Comparison of ENCODE assay signal across 1 cellular context in the genomic region with DNA sequence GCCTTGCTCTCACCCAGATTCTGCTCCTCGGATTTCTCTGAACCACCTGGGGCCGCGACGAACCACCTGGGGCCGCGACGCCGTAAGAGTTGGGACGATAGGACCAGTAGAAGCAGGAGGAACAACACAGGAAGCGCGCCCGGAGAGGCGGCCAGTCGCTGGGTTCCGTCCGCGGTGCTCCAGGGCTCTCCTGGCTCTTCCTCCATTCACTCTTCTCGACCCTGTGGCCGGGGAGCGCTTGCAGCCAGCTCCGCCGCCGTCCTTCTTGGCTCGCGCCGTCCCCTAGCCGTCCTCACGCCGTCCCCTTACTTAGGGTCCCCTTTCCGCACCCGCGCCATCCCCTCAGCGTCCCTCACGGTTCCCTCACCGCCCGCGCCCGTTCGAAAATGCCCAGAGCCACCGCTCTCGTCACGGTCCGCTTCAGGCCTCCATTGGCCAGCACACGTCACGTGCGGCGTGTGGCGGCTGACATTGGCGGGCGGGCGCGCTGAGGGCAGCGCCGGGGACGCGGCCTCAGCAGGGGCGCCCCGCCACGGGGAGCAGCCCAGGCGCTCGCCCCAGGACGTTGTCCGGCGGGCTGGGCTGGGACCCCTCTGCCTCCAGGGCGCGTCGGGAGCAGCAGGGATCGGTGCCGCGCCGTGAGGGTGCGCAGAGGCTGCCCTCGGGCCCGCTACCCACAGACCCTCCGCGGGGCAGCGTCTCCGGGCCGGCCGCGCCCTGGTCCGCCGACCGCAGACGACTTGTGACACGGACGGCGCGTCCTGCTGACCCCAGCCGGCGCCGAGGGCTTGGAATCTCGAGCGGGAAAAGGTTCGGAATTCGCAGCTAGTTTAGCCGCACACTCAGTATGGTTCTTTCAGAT.
TF ChIP-seq lines count a peak whose summit lies in the region.

No MANE protein-coding gene starts in this region.

TF ChIP-seq in K562, 482 proteins besides CTCF, POLR2A, EP300 and RAD21 (continued from another document and continues in another):
- TF ChIP-seq, protein P1, sequence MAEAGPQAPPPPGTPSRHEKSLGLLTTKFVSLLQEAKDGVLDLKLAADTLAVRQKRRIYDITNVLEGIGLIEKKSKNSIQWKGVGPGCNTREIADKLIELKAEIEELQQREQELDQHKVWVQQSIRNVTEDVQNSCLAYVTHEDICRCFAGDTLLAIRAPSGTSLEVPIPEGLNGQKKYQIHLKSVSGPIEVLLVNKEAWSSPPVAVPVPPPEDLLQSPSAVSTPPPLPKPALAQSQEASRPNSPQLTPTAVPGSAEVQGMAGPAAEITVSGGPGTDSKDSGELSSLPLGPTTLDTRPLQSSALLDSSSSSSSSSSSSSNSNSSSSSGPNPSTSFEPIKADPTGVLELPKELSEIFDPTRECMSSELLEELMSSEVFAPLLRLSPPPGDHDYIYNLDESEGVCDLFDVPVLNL (CRISPR knock-in tag; IDR thresholded peaks at IDR 0.05; ENCODE audit: low read depth) = peak; percentile 85
- TF ChIP-seq HDAC8 (tag; IDR thresholded peaks at IDR 0.05) (no peak), NR3C1 (CRISPR knock-in tag; IDR thresholded peaks at IDR 0.05) (0 out of 2 replicates have a peak, but pooled peaks have one; percentile 18), ZNF76 (CRISPR knock-in tag; IDR thresholded peaks at IDR 0.05; ENCODE audit: borderline replicate concordance) (no peak), ZNF696 (CRISPR knock-in tag; conservative IDR thresholded peaks at IDR 0.05) (no peak), EP400 (IDR thresholded peaks at IDR 0.05) (peak; percentile 68), ZNF274 (IDR thresholded peaks at IDR 0.05; ENCODE audit: borderline replicate concordance, low read depth, low read length) (no peak), ETV6 (IDR thresholded peaks at IDR 0.05; ENCODE audit: borderline replicate concordance in 1 of 2, low read depth in 2 of 2, low read length in 1 of 2) (no peak), ETV6 (CRISPR knock-in tag; IDR thresholded peaks at IDR 0.05; ENCODE audit: borderline replicate concordance) (no peak), CTBP1 (IDR thresholded peaks at IDR 0.05; ENCODE audit: borderline replicate concordance) (peak; percentile 96), WHSC1 (IDR thresholded peaks at IDR 0.05; ENCODE audit: low read length) (no peak), ZNF282 (CRISPR knock-in tag; IDR thresholded peaks at IDR 0.05) (no peak), ZSCAN29 (IDR thresholded peaks at IDR 0.05) (no peak), ZNF668 (CRISPR knock-in tag; IDR thresholded peaks at IDR 0.05) (no peak), KDM5B (IDR thresholded peaks at IDR 0.05; ENCODE audit: insufficient replicate concordance, low read depth, low read length) (peak; percentile 93), NBN (IDR thresholded peaks at IDR 0.05; ENCODE audit: low read depth) (no peak), ZC3H8 (IDR thresholded peaks at IDR 0.05) (no peak), GABPB2 (CRISPR knock-in tag; conservative IDR thresholded peaks at IDR 0.05) (no peak), PML (IDR thresholded peaks at IDR 0.05; ENCODE audit: low read length) (peak; percentile 62; the same call in 1 of the 2 replicates), SP2 (IDR thresholded peaks at IDR 0.05; ENCODE audit: extremely low read depth, low read depth, low read length, poor library complexity, severe bottlenecking) (no peak), HNRNPH1 (optimal IDR thresholded peaks at IDR 0.05; ENCODE audit: low read depth, low read length) (no peak), ZNF41 (CRISPR knock-in tag; conservative IDR thresholded peaks at IDR 0.05) (no peak), STAG1 (CRISPR knock-in tag; IDR thresholded peaks at IDR 0.05; ENCODE audit: borderline replicate concordance) (0 out of 2 replicates have a peak, but pooled peaks have one; percentile 33), SMARCC2 (IDR thresholded peaks at IDR 0.05; ENCODE audit: low read depth) (no peak), ZNF75A (CRISPR knock-in tag; IDR thresholded peaks at IDR 0.05) (no peak), KLF6 (CRISPR knock-in tag; IDR thresholded peaks at IDR 0.05; ENCODE audit: borderline replicate concordance) (no peak), NONO (IDR thresholded peaks at IDR 0.05; ENCODE audit: low read depth in 2 of 2, low read length in 1 of 2) (peak; percentile 83 to 86; a peak in 3 of 4 replicates), ATF1 (CRISPR knock-in tag; IDR thresholded peaks at IDR 0.05) (no peak; the same call in 1 of the 2 replicates), ATF1 (tag; IDR thresholded peaks at IDR 0.05) (peak; percentile 93), TCF7 (IDR thresholded peaks at IDR 0.05; ENCODE audit: borderline replicate concordance) (no peak), ZBTB17 (CRISPR knock-in tag; IDR thresholded peaks at IDR 0.05) (0 out of 2 replicates have a peak, but pooled peaks have one; percentile 47), MCM3 (IDR thresholded peaks at IDR 0.05) (no peak), SRSF9 (IDR thresholded peaks at IDR 0.05; ENCODE audit: borderline replicate concordance, low read depth, low read length) (no peak)
- TF ChIP-seq, protein P2, sequence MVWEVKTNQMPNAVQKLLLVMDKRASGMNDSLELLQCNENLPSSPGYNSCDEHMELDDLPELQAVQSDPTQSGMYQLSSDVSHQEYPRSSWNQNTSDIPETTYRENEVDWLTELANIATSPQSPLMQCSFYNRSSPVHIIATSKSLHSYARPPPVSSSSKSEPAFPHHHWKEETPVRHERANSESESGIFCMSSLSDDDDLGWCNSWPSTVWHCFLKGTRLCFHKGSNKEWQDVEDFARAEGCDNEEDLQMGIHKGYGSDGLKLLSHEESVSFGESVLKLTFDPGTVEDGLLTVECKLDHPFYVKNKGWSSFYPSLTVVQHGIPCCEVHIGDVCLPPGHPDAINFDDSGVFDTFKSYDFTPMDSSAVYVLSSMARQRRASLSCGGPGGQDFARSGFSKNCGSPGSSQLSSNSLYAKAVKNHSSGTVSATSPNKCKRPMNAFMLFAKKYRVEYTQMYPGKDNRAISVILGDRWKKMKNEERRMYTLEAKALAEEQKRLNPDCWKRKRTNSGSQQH (CRISPR knock-in tag; IDR thresholded peaks at IDR 0.05) = peak; percentile 89; the same call in 1 of the 2 replicates
- TF ChIP-seq, protein P3, sequence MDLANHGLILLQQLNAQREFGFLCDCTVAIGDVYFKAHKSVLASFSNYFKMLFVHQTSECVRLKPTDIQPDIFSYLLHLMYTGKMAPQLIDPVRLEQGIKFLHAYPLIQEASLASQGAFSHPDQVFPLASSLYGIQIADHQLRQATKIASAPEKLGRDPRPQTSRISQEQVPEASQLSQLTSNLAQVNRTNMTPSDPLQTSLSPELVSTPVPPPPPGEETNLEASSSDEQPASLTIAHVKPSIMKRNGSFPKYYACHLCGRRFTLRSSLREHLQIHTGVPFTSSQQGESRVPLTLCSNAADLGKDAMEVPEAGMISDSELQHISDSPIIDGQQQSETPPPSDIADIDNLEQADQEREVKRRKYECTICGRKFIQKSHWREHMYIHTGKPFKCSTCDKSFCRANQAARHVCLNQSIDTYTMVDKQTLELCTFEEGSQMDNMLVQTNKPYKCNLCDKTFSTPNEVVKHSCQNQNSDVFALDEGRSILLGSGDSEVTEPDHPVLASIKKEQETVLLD (IDR thresholded peaks at IDR 0.05) = no peak
- TF ChIP-seq, protein P4, sequence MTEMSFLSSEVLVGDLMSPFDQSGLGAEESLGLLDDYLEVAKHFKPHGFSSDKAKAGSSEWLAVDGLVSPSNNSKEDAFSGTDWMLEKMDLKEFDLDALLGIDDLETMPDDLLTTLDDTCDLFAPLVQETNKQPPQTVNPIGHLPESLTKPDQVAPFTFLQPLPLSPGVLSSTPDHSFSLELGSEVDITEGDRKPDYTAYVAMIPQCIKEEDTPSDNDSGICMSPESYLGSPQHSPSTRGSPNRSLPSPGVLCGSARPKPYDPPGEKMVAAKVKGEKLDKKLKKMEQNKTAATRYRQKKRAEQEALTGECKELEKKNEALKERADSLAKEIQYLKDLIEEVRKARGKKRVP (CRISPR knock-in tag; IDR thresholded peaks at IDR 0.05) = no peak
- TF ChIP-seq, protein P5, sequence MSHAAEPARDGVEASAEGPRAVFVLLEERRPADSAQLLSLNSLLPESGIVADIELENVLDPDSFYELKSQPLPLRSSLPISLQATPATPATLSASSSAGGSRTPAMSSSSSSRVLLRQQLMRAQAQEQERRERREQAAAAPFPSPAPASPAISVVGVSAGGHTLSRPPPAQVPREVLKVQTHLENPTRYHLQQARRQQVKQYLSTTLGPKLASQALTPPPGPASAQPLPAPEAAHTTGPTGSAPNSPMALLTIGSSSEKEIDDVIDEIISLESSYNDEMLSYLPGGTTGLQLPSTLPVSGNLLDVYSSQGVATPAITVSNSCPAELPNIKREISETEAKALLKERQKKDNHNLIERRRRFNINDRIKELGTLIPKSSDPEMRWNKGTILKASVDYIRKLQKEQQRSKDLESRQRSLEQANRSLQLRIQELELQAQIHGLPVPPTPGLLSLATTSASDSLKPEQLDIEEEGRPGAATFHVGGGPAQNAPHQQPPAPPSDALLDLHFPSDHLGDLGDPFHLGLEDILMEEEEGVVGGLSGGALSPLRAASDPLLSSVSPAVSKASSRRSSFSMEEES (CRISPR knock-in tag; IDR thresholded peaks at IDR 0.05) = peak; percentile 89
- TF ChIP-seq, protein P6, sequence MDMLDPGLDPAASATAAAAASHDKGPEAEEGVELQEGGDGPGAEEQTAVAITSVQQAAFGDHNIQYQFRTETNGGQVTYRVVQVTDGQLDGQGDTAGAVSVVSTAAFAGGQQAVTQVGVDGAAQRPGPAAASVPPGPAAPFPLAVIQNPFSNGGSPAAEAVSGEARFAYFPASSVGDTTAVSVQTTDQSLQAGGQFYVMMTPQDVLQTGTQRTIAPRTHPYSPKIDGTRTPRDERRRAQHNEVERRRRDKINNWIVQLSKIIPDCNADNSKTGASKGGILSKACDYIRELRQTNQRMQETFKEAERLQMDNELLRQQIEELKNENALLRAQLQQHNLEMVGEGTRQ (CRISPR knock-in tag; IDR thresholded peaks at IDR 0.05) = peak; percentile 98
- TF ChIP-seq, protein P7, sequence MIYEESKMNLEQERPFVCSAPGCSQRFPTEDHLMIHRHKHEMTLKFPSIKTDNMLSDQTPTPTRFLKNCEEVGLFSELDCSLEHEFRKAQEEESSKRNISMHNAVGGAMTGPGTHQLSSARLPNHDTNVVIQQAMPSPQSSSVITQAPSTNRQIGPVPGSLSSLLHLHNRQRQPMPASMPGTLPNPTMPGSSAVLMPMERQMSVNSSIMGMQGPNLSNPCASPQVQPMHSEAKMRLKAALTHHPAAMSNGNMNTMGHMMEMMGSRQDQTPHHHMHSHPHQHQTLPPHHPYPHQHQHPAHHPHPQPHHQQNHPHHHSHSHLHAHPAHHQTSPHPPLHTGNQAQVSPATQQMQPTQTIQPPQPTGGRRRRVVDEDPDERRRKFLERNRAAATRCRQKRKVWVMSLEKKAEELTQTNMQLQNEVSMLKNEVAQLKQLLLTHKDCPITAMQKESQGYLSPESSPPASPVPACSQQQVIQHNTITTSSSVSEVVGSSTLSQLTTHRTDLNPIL (CRISPR knock-in tag; IDR thresholded peaks at IDR 0.05) = no peak
- TF ChIP-seq, protein P8, sequence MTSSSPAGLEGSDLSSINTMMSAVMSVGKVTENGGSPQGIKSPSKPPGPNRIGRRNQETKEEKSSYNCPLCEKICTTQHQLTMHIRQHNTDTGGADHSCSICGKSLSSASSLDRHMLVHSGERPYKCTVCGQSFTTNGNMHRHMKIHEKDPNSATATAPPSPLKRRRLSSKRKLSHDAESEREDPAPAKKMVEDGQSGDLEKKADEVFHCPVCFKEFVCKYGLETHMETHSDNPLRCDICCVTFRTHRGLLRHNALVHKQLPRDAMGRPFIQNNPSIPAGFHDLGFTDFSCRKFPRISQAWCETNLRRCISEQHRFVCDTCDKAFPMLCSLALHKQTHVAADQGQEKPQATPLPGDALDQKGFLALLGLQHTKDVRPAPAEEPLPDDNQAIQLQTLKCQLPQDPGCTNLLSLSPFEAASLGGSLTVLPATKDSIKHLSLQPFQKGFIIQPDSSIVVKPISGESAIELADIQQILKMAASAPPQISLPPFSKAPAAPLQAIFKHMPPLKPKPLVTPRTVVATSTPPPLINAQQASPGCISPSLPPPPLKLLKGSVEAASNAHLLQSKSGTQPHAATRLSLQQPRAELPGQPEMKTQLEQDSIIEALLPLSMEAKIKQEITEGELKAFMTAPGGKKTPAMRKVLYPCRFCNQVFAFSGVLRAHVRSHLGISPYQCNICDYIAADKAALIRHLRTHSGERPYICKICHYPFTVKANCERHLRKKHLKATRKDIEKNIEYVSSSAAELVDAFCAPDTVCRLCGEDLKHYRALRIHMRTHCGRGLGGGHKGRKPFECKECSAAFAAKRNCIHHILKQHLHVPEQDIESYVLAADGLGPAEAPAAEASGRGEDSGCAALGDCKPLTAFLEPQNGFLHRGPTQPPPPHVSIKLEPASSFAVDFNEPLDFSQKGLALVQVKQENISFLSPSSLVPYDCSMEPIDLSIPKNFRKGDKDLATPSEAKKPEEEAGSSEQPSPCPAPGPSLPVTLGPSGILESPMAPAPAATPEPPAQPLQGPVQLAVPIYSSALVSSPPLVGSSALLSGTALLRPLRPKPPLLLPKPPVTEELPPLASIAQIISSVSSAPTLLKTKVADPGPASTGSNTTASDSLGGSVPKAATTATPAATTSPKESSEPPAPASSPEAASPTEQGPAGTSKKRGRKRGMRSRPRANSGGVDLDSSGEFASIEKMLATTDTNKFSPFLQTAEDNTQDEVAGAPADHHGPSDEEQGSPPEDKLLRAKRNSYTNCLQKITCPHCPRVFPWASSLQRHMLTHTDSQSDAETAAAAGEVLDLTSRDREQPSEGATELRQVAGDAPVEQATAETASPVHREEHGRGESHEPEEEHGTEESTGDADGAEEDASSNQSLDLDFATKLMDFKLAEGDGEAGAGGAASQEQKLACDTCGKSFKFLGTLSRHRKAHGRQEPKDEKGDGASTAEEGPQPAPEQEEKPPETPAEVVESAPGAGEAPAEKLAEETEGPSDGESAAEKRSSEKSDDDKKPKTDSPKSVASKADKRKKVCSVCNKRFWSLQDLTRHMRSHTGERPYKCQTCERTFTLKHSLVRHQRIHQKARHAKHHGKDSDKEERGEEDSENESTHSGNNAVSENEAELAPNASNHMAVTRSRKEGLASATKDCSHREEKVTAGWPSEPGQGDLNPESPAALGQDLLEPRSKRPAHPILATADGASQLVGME (CRISPR knock-in tag; IDR thresholded peaks at IDR 0.05) = no peak
- TF ChIP-seq, protein P9, sequence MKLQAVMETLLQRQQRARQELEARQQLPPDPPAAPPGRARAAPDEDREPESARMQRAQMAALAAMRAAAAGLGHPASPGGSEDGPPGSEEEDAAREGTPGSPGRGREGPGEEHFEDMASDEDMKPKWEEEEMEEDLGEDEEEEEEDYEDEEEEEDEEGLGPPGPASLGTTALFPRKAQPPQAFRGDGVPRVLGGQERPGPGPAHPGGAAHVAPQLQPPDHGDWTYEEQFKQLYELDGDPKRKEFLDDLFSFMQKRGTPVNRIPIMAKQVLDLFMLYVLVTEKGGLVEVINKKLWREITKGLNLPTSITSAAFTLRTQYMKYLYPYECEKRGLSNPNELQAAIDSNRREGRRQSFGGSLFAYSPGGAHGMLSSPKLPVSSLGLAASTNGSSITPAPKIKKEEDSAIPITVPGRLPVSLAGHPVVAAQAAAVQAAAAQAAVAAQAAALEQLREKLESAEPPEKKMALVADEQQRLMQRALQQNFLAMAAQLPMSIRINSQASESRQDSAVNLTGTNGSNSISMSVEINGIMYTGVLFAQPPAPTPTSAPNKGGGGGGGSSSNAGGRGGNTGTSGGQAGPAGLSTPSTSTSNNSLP (IDR thresholded peaks at IDR 0.05; ENCODE audit: borderline replicate concordance, low read depth, low read length) = no peak
